Comparison of ENCODE assay signal across 28 cellular contexts in genomic region chr18:41829648-41830516, GRCh38.
A peak's percentile ranks its signal among the peaks of the same experiment; 100 is the strongest.
DNase-seq lines count a peak whose midpoint lies in the region; ATAC-seq and TF ChIP-seq lines count a peak whose summit lies in the region.
"Had no signal": no experiment of that assay in that cellular context is flagged by ENCODE, and none has a peak within 500 bp of the region (broad histone marks: within the 10 kb centered on the region; RNA-seq: fewer than 3 reads in every experiment).

No MANE protein-coding gene starts in this region.

- DNase-seq in DMS53 treated with DMSO at 0.1 percent for 48 hours (lab: John Stamatoyannopoulos, UW; ENCODE audit: unreplicated experiment): peak; percentile 89
- peak; percentile 28 for DNase-seq in M059J (ENCODE audit: low read depth)
- peak; percentile 53 for DNase-seq in amniotic epithelial cell (ENCODE audit: low read depth)
- DNase-seq in myocyte (ENCODE audit: low read depth): peak; percentile 5
- no peak for DNase-seq in heart left ventricle
- no peak for DNase-seq in osteoblast (ENCODE audit: insufficient read length, low spot score, missing footprints)
- DNase-seq: activated CD4-positive, alpha-beta T cell treated with anti-CD3 and anti-CD28 coated beads, Interleukin-2, amount 50 U/mL, for 48 hours; activated gamma-delta T cell treated with Interleukin-2 at 50 U/mL for 16 hours; activated T-cell treated with anti-CD3 and anti-CD28 coated beads, Interleukin-2, amount 50 U/mL, for 48 hours; COR-L47; DND-41; foreskin fibroblast; head of caudate nucleus; KBM-7; lower lobe of right lung; mucosa of descending colon; NCI-H1417; NCI-H2081; NCI-H2227 treated with DMSO at 0.1 percent for 48 hours; NCI-H526 treated with DMSO at 0.1 percent for 48 hours; SIG-M5; stimulated activated CD4-positive, alpha-beta T cell treated with anti-CD3 and anti-CD28 coated beads, Interleukin-15, amount 100 ng/mL, for 24 hours; trophoblast cell had no signal

- H3K4me2 ChIP-seq in osteoblast (ENCODE audit: insufficient read depth, low read length): no peak overlapping the region
- H3K4me2 ChIP-seq: BLaER1 had no signal

- no peaks in the 10 kb centered on the region for H3K9me3 ChIP-seq in heart left ventricle
- no peaks in the 10 kb centered on the region for H3K9me3 ChIP-seq in osteoblast (ENCODE audit: low read depth, low read length)
- H3K9me3 ChIP-seq: BLaER1, lower lobe of right lung, mucosa of descending colon had no signal

- TF ChIP-seq CTCF in heart left ventricle (IDR thresholded peaks at IDR 0.05) (no peak), osteoblast (IDR thresholded peaks at IDR 0.05; ENCODE audit: extremely low read depth, low read depth, low read length) (no peak)

- intact Hi-C loops in heart left ventricle (cut with DNase I): no loop called here

- WGBS in heart left ventricle, 4 donors: 64 to 79% (median 72%) methylated on average over 10 of the region's 10 CpGs

- ATAC-seq in GM21576 (IDR thresholded peaks at IDR 0.05; ENCODE audit: unreplicated experiment) (no peak), heart left ventricle (no peak)
- ATAC-seq: activated CD4-positive, CD25-positive, alpha-beta regulatory T cell treated with anti-CD3 and anti-CD28 coated beads, Interleukin-2, amount 50 U/mL, for 24 hours; lower lobe of right lung; mucosa of descending colon; Panc1; stimulated activated effector memory CD8-positive, alpha-beta T cell treated with anti-CD3 and anti-CD28 coated beads, Interleukin-12 subunit alpha, Interleukin-12 subunit beta, amount 100 ng/mL, for 72 hours had no signal

- H3K4me3 ChIP-seq in heart left ventricle (no peak overlapping the region), osteoblast (ENCODE audit: insufficient read depth, low read length) (no peak overlapping the region)
- H3K4me3 ChIP-seq: BLaER1, lower lobe of right lung, mucosa of descending colon had no signal

- H4K20me1 ChIP-seq in osteoblast (ENCODE audit: insufficient read depth, low read length): no peaks in the 10 kb centered on the region
- H4K20me1 ChIP-seq: BLaER1 had no signal

- H3K4me1 ChIP-seq in heart left ventricle (no peaks in the 10 kb centered on the region), osteoblast (ENCODE audit: insufficient read depth, low read length) (no peaks in the 10 kb centered on the region)
- H3K4me1 ChIP-seq: BLaER1, lower lobe of right lung had no signal

- H3K27me3 ChIP-seq in heart left ventricle: peaks cover 0 to 9% (median 0%) of the 10 kb centered on the region in 9 donors
- H3K27me3 ChIP-seq in osteoblast (ENCODE audit: insufficient read depth, low read length): no peaks in the 10 kb centered on the region
- H3K27me3 ChIP-seq: BLaER1 had no signal

- no peaks in the 10 kb centered on the region for H3K36me3 ChIP-seq in heart left ventricle
- H3K36me3 ChIP-seq in osteoblast (ENCODE audit: insufficient read depth, low read length): no peaks in the 10 kb centered on the region
- H3K36me3 ChIP-seq: BLaER1, lower lobe of right lung had no signal

- H2AFZ ChIP-seq in osteoblast (ENCODE audit: low read length): no peak overlapping the region

- no peaks in the 10 kb centered on the region for H3K79me2 ChIP-seq in osteoblast (ENCODE audit: insufficient read depth, low read length)

- TF ChIP-seq POLR2A in heart left ventricle (IDR thresholded peaks at IDR 0.05): no peak

- H3K27ac ChIP-seq in heart left ventricle (no peak overlapping the region), osteoblast (ENCODE audit: low read depth, low read length) (no peak overlapping the region)
- H3K27ac ChIP-seq: BLaER1, lower lobe of right lung had no signal

Comparison
In these comparisons a context has a peak if more than half of its experiments do, and no peak if none do; other contexts are left out.
1. DNase-seq: peak in DMS53 treated with DMSO at 0.1 percent for 48 hours (single experiment), M059J (single experiment), amniotic epithelial cell (single experiment) and myocyte (single experiment); none in heart left ventricle (0 of 5) and osteoblast (single experiment).